ENCODE assay signal across 22 cellular contexts in genomic region chr12:97538705-97539104, GRCh38.
"Had no signal": no experiment of that assay in that cellular context is flagged by ENCODE, and none has a peak within 500 bp of the region (broad histone marks: within the 10 kb centered on the region; RNA-seq: fewer than 3 reads in every experiment).

No MANE protein-coding gene starts in this region.

- H3K27ac ChIP-seq: RWPE1, SJCRH30 had no signal

- H3K27me3 ChIP-seq: SJCRH30 had no signal

- H3K4me3 ChIP-seq: SJCRH30 had no signal

- H3K4me1 ChIP-seq: SJCRH30 had no signal

- H3K9me3 ChIP-seq: SJCRH30 had no signal

- ATAC-seq: Panc1, Right ventricle myocardium inferior, SK-N-SH treated with all-trans-retinoic acid at 6 μM for 48 hours had no signal

- H3K36me3 ChIP-seq: SJCRH30 had no signal

- DNase-seq: KBM-7, MV-4-11, NCI-H1048, NCI-H1105, NCI-H1417, NCI-H1436 treated with DMSO at 0.1 percent for 48 hours, NCI-H1694, NCI-H187 treated with DMSO at 0.1 percent for 48 hours, NCI-H2029 treated with DMSO at 0.1 percent for 48 hours, NCI-H2171 treated with DMSO at 0.1 percent for 48 hours, NCI-H345, NCI-H446 treated with DMSO at 0.1 percent for 48 hours, NCI-H510A treated with DMSO at 0.1 percent for 48 hours, NCI-H526, NCI-H748 treated with DMSO at 0.1 percent for 48 hours, SHP77 treated with DMSO at 0.1 percent for 48 hours, SJCRH30, T-helper 1 cell had no signal
